Comparison of ENCODE assay signal across 1 cellular context in genomic region chr9:137879566-137880150, GRCh38.
TF ChIP-seq lines count a peak whose summit lies in the region.

No MANE protein-coding gene starts in this region.

TF ChIP-seq in GM23338, 12 proteins besides CTCF, POLR2A, EP300 and RAD21 (continued from another document):
- TF ChIP-seq REST (IDR thresholded peaks at IDR 0.05; ENCODE audit: unreplicated experiment) (no peak), NANOG (IDR thresholded peaks at IDR 0.05; ENCODE audit: borderline replicate concordance) (no peak), JUNB (IDR thresholded peaks at IDR 0.05; ENCODE audit: unreplicated experiment) (no peak), ZNF114 (CRISPR knock-in tag; IDR thresholded peaks at IDR 0.05) (no peak)
- TF ChIP-seq, protein P1, sequence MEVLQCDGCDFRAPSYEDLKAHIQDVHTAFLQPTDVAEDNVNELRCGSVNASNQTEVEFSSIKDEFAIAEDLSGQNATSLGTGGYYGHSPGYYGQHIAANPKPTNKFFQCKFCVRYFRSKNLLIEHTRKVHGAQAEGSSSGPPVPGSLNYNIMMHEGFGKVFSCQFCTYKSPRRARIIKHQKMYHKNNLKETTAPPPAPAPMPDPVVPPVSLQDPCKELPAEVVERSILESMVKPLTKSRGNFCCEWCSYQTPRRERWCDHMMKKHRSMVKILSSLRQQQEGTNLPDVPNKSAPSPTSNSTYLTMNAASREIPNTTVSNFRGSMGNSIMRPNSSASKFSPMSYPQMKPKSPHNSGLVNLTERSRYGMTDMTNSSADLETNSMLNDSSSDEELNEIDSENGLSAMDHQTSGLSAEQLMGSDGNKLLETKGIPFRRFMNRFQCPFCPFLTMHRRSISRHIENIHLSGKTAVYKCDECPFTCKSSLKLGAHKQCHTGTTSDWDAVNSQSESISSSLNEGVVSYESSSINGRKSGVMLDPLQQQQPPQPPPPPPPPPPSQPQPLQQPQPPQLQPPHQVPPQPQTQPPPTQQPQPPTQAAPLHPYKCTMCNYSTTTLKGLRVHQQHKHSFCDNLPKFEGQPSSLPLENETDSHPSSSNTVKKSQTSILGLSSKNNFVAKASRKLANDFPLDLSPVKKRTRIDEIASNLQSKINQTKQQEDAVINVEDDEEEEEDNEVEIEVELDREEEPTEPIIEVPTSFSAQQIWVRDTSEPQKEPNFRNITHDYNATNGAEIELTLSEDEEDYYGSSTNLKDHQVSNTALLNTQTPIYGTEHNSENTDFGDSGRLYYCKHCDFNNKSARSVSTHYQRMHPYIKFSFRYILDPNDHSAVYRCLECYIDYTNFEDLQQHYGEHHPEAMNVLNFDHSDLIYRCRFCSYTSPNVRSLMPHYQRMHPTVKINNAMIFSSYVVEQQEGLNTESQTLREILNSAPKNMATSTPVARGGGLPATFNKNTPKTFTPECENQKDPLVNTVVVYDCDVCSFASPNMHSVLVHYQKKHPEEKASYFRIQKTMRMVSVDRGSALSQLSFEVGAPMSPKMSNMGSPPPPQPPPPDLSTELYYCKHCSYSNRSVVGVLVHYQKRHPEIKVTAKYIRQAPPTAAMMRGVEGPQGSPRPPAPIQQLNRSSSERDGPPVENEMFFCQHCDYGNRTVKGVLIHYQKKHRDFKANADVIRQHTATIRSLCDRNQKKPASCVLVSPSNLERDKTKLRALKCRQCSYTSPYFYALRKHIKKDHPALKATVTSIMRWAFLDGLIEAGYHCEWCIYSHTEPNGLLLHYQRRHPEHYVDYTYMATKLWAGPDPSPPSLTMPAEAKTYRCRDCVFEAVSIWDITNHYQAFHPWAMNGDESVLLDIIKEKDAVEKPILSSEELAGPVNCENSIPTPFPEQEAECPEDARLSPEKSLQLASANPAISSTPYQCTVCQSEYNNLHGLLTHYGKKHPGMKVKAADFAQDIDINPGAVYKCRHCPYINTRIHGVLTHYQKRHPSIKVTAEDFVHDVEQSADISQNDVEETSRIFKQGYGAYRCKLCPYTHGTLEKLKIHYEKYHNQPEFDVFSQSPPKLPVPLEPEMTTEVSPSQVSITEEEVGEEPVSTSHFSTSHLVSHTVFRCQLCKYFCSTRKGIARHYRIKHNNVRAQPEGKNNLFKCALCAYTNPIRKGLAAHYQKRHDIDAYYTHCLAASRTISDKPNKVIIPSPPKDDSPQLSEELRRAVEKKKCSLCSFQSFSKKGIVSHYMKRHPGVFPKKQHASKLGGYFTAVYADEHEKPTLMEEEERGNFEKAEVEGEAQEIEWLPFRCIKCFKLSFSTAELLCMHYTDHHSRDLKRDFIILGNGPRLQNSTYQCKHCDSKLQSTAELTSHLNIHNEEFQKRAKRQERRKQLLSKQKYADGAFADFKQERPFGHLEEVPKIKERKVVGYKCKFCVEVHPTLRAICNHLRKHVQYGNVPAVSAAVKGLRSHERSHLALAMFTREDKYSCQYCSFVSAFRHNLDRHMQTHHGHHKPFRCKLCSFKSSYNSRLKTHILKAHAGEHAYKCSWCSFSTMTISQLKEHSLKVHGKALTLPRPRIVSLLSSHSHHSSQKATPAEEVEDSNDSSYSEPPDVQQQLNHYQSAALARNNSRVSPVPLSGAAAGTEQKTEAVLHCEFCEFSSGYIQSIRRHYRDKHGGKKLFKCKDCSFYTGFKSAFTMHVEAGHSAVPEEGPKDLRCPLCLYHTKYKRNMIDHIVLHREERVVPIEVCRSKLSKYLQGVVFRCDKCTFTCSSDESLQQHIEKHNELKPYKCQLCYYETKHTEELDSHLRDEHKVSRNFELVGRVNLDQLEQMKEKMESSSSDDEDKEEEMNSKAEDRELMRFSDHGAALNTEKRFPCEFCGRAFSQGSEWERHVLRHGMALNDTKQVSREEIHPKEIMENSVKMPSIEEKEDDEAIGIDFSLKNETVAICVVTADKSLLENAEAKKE (CRISPR knock-in tag; IDR thresholded peaks at IDR 0.05), result no peak
